ENCODE assay signal across 1 cellular context in genomic region chr3:31762888-31763351, GRCh38.
TF ChIP-seq lines count a peak whose summit lies in the region.

No MANE protein-coding gene starts in this region.

TF ChIP-seq in HEK293, 187 proteins besides CTCF, POLR2A, EP300 and RAD21 (continued from another document and continues in another):
- TF ChIP-seq PRDM6 (tag by site-specific recombination; IDR thresholded peaks at IDR 0.05): peak; percentile 99
- no peak for TF ChIP-seq RBAK (tag by site-specific recombination; IDR thresholded peaks at IDR 0.05)
- TF ChIP-seq KLF10 (tag by site-specific recombination; IDR thresholded peaks at IDR 0.05): no peak
- no peak for TF ChIP-seq ZNF670 (tag by site-specific recombination; IDR thresholded peaks at IDR 0.05; ENCODE audit: low read depth)
- TF ChIP-seq ZNF266 (tag by site-specific recombination; IDR thresholded peaks at IDR 0.05; ENCODE audit: low read depth): no peak
- peak; percentile 36; the same call in 1 of the 2 replicates for TF ChIP-seq ZNF2 (tag by site-specific recombination; IDR thresholded peaks at IDR 0.05)
- no peak for TF ChIP-seq REPIN1 (tag by site-specific recombination; IDR thresholded peaks at IDR 0.05; ENCODE audit: low read depth)
- no peak for TF ChIP-seq ZNF433 (tag by site-specific recombination; IDR thresholded peaks at IDR 0.05; ENCODE audit: low read depth)
- TF ChIP-seq ZNF792 (tag by site-specific recombination; IDR thresholded peaks at IDR 0.05): no peak
- no peak for TF ChIP-seq ZNF624 (tag by site-specific recombination; IDR thresholded peaks at IDR 0.05)
- 0 out of 2 replicates have a peak, but pooled peaks have one; percentile 13 for TF ChIP-seq ZSCAN4 (tag by site-specific recombination; IDR thresholded peaks at IDR 0.05)
- TF ChIP-seq ZNF707 (tag by site-specific recombination; IDR thresholded peaks at IDR 0.05): no peak
- TF ChIP-seq TRIM28 (IDR thresholded peaks at IDR 0.05; ENCODE audit: borderline replicate concordance, low read length): no peak
- TF ChIP-seq ZNF701 (tag by site-specific recombination; IDR thresholded peaks at IDR 0.05): no peak
- no peak for TF ChIP-seq ZNF16 (tag by site-specific recombination; IDR thresholded peaks at IDR 0.05; ENCODE audit: low read depth)
- TF ChIP-seq HOXA7 (CRISPR knock-in tag; IDR thresholded peaks at IDR 0.05; ENCODE audit: borderline replicate concordance): no peak
- no peak for TF ChIP-seq ZNF112 (tag by site-specific recombination; IDR thresholded peaks at IDR 0.05)
- no peak for TF ChIP-seq ZNF335 (tag by site-specific recombination; conservative IDR thresholded peaks at IDR 0.05)
- no peak for TF ChIP-seq ZNF513 (tag by site-specific recombination; IDR thresholded peaks at IDR 0.05)
- peak; percentile 99 for TF ChIP-seq ZBTB17 (tag by site-specific recombination; IDR thresholded peaks at IDR 0.05)
- TF ChIP-seq HOXD13 (CRISPR knock-in tag; IDR thresholded peaks at IDR 0.05; ENCODE audit: borderline replicate concordance): no peak
- no peak for TF ChIP-seq ZNF747 (tag by site-specific recombination; IDR thresholded peaks at IDR 0.05)
- no peak for TF ChIP-seq ZNF140 (tag by site-specific recombination; IDR thresholded peaks at IDR 0.05)
- no peak for TF ChIP-seq ZBTB26 (tag by site-specific recombination; optimal IDR thresholded peaks at IDR 0.05)
- TF ChIP-seq ZNF169 (tag by site-specific recombination; IDR thresholded peaks at IDR 0.05): no peak
- TF ChIP-seq ZBTB21 (tag by site-specific recombination; IDR thresholded peaks at IDR 0.05): no peak
- TF ChIP-seq ZNF214 (tag by site-specific recombination; IDR thresholded peaks at IDR 0.05; ENCODE audit: borderline replicate concordance): no peak
- TF ChIP-seq ZNF561 (tag by site-specific recombination; IDR thresholded peaks at IDR 0.05; ENCODE audit: borderline replicate concordance): no peak
- no peak for TF ChIP-seq ZNF558 (tag by site-specific recombination; IDR thresholded peaks at IDR 0.05)
- TF ChIP-seq ZNF280D (tag by site-specific recombination; IDR thresholded peaks at IDR 0.05): no peak
- TF ChIP-seq ZNF664 (tag by site-specific recombination; IDR thresholded peaks at IDR 0.05): no peak
- no peak for TF ChIP-seq ZNF692 (tag by site-specific recombination; IDR thresholded peaks at IDR 0.05)
- TF ChIP-seq ZFP37 (tag by site-specific recombination; IDR thresholded peaks at IDR 0.05): no peak
- TF ChIP-seq ZBTB48 (tag by site-specific recombination; IDR thresholded peaks at IDR 0.05): no peak
- no peak for TF ChIP-seq ZNF155 (tag by site-specific recombination; IDR thresholded peaks at IDR 0.05)
- TF ChIP-seq OVOL3 (tag by site-specific recombination; IDR thresholded peaks at IDR 0.05): peak; percentile 66; the same call in 1 of the 2 replicates
- no peak for TF ChIP-seq ZNF449 (tag by site-specific recombination; IDR thresholded peaks at IDR 0.05)
- no peak for TF ChIP-seq ZSCAN18 (tag by site-specific recombination; IDR thresholded peaks at IDR 0.05)
- peak; percentile 72; the same call in 1 of the 2 replicates for TF ChIP-seq ZNF843 (tag by site-specific recombination; IDR thresholded peaks at IDR 0.05)
- TF ChIP-seq ZNF416 (tag by site-specific recombination; IDR thresholded peaks at IDR 0.05): no peak
- peak; percentile 67 for TF ChIP-seq WT1 (tag by site-specific recombination; IDR thresholded peaks at IDR 0.05)
- no peak for TF ChIP-seq ZBTB8A (tag by site-specific recombination; IDR thresholded peaks at IDR 0.05)
- no peak for TF ChIP-seq ZBTB10 (tag by site-specific recombination; IDR thresholded peaks at IDR 0.05)
- no peak for TF ChIP-seq ZNF391 (tag by site-specific recombination; IDR thresholded peaks at IDR 0.05; ENCODE audit: borderline replicate concordance, low read depth)
- TF ChIP-seq ZSCAN16 (tag by site-specific recombination; IDR thresholded peaks at IDR 0.05): no peak
- TF ChIP-seq ZNF114 (tag by site-specific recombination; IDR thresholded peaks at IDR 0.05): no peak
- TF ChIP-seq ZNF488 (tag by site-specific recombination; IDR thresholded peaks at IDR 0.05): no peak
- TF ChIP-seq ZNF354C (tag by site-specific recombination; IDR thresholded peaks at IDR 0.05; ENCODE audit: borderline replicate concordance, low read depth): no peak
- peak; percentile 77 for TF ChIP-seq FEZF1 (tag by site-specific recombination; IDR thresholded peaks at IDR 0.05)
- no peak for TF ChIP-seq ZNF548 (tag by site-specific recombination; IDR thresholded peaks at IDR 0.05)
- no peak for TF ChIP-seq ZFP41 (tag by site-specific recombination; IDR thresholded peaks at IDR 0.05; ENCODE audit: borderline replicate concordance)
